ENCODE assay signal across 1 cellular context in genomic region chr2:27421660-27422250, GRCh38.
TF ChIP-seq lines count a peak whose summit lies in the region.

No MANE protein-coding gene starts in this region.

TF ChIP-seq in K562, 482 proteins besides CTCF, POLR2A, EP300 and RAD21:
- TF ChIP-seq ZNF121 (CRISPR knock-in tag; conservative IDR thresholded peaks at IDR 0.05) = peak; percentile 31; the same call in 1 of the 2 replicates
- TF ChIP-seq POLR3A (IDR thresholded peaks at IDR 0.05; ENCODE audit: borderline replicate concordance, extremely low read depth, insufficient read depth, insufficient read length) = no peak
- no peak for TF ChIP-seq RREB1 (CRISPR knock-in tag; IDR thresholded peaks at IDR 0.05)
TF ChIP-seq in K562: peak in this region for 1.
